In genomic region chr1:22133247-22133927, GRCh38 we compare ENCODE assay signal across 25 cellular contexts. TPM values are rescaled to one million over a fixed set of nuclear protein-coding genes. Genes with fewer than 3 reads are reported as not detected.
A peak's percentile ranks its signal among the peaks of the same experiment; 100 is the strongest.
DNase-seq lines count a peak whose midpoint lies in the region; ATAC-seq and TF ChIP-seq lines count a peak whose summit lies in the region.
"Had no signal": no experiment of that assay in that cellular context is flagged by ENCODE, and none has a peak within 500 bp of the region (broad histone marks: within the 10 kb centered on the region; RNA-seq: fewer than 3 reads in every experiment).

No MANE protein-coding gene starts in this region.

- DNase-seq in H7 (peak; percentile 79), NCI-H510A (lab: John Stamatoyannopoulos, UW) (peak; percentile 29), iPS-NIHi11 (ENCODE audit: low spot score) (peak; percentile 49), psoas muscle (no peak), NAMALWA (ENCODE audit: low spot score) (no peak)
- DNase-seq in activated naive CD4-positive, alpha-beta T cell (lab: John Stamatoyannopoulos, UW) = no peak
- no peak for DNase-seq in stimulated activated CD4-positive, alpha-beta T cell treated with anti-CD3 and anti-CD28 coated beads, Interleukin-2, amount 100 ng/mL, for 48 hours
- DNase-seq: activated CD4-positive, alpha-beta memory T cell treated with anti-CD3 and anti-CD28 coated beads for 36 hours; activated CD4-positive, CD25-positive, alpha-beta regulatory T cell; activated CD8-positive, alpha-beta memory T cell treated with anti-CD3 and anti-CD28 coated beads, Interleukin-2, amount 50 U/mL, for 48 hours; activated naive CD8-positive, alpha-beta T cell treated with anti-CD3 and anti-CD28 coated beads for 36 hours; caudate nucleus; KG1; kidney; lower lobe of right lung; MM.1S; NCI-H1436 treated with DMSO at 0.1 percent for 48 hours; NCI-H345; SIG-M5 had no signal

- H3K4me3 ChIP-seq in H7 (ENCODE audit: insufficient read depth, low read depth, low read length) (no peak overlapping the region), psoas muscle (peak overlapping the region; percentile 44)
- H3K4me3 ChIP-seq: lower lobe of right lung, PC-9, skin epidermis, uterus had no signal

- intact Hi-C loops in psoas muscle (cut with DNase I) = loop anchor here (5.0 to 10.0 kb wide), 3 partner anchors 141 to 281 kb away; no protein-coding TSS in a partner anchor

- H3K36me3 ChIP-seq in H7 (replicated peaks; ENCODE audit: control insufficient read depth, insufficient read depth, low read length) (no peaks in the 10 kb centered on the region), psoas muscle (ENCODE audit: insufficient read depth in 1 of 2, low read depth in 1 of 2) (no peaks in the 10 kb centered on the region)
- H3K36me3 ChIP-seq: ascending aorta, lower lobe of right lung, uterus had no signal

- H3K9me3 ChIP-seq in psoas muscle = no peaks in the 10 kb centered on the region
- H3K9me3 ChIP-seq: ascending aorta, lower lobe of right lung, uterus had no signal

- no peaks in the 10 kb centered on the region for H3K27me3 ChIP-seq in H7 (ENCODE audit: control insufficient read depth, insufficient read depth, low read length)
- H3K27me3 ChIP-seq in psoas muscle (ENCODE audit: insufficient read depth in 3 of 3, low read length in 2 of 3) = no peaks in the 10 kb centered on the region
- H3K27me3 ChIP-seq: ascending aorta, uterus had no signal

- peak overlapping the region; percentile 83 for H3K27ac ChIP-seq in psoas muscle
- H3K27ac ChIP-seq: ascending aorta, lower lobe of right lung, PC-9, skin epidermis, uterus had no signal

- peak; percentile 38 to 75 (median 62) for ATAC-seq in psoas muscle

- 17 to 27% (median 25%) methylated on average over 16 of the region's 16 CpGs for WGBS in psoas muscle, 3 donors

- peaks cover 26% of the 10 kb centered on the region for H3K4me1 ChIP-seq in psoas muscle

- no peak for TF ChIP-seq CTCF in psoas muscle (IDR thresholded peaks at IDR 0.05)

RNA-seq across cellular contexts. Expression of gene WNT4, which starts 9.5 kb away (rescaled TPM):
- total RNA-seq in H7 (2014; rRNA removed; shearing (Covaris generic)) = 0.33 and 0.94 TPM in 2 replicates
- 1 to 10 TPM in 2 of 4 donors, under 1 TPM in 2; 0.10 to 5.6 (median 0.64) TPM for total RNA-seq in psoas muscle
- polyA plus RNA-seq in psoas muscle = 1 to 10 TPM in 1 of 3 donors, under 1 TPM in 2; 0.18 to 1.7 (median 0.44) TPM
- total RNA-seq: activated CD4-positive, alpha-beta memory T cell treated with anti-CD3 and anti-CD28 coated beads for 36 hours; activated naive CD8-positive, alpha-beta T cell treated with anti-CD3 and anti-CD28 coated beads for 36 hours; activated T-helper 2 cell treated with anti-CD3 and anti-CD28 coated beads, Interferon-gamma antibody, Interleukin-2, Interleukin-4, amounts not matched to agents 10 μg/mL and 5 μg/mL and 100 μg/mL, durations not matched to agents 14 hours and 24 hours and 36 hours; ascending aorta had no signal
- polyA plus RNA-seq: CD14-positive monocyte had no signal

Comparison
In these comparisons a context has a peak if more than half of its experiments do, and no peak if none do; other contexts are left out.
1. DNase-seq: peak in H7 (single experiment), NCI-H510A (single experiment) and iPS-NIHi11 (single experiment); none in psoas muscle (0 of 2), NAMALWA (single experiment), activated naive CD4-positive, alpha-beta T cell (0 of 4) and stimulated activated CD4-positive, alpha-beta T cell treated with anti-CD3 and anti-CD28 coated beads, Interleukin-2, amount 100 ng/mL, for 48 hours (0 of 2).